9 cellular contexts compared by ENCODE assay signal in the genomic region with DNA sequence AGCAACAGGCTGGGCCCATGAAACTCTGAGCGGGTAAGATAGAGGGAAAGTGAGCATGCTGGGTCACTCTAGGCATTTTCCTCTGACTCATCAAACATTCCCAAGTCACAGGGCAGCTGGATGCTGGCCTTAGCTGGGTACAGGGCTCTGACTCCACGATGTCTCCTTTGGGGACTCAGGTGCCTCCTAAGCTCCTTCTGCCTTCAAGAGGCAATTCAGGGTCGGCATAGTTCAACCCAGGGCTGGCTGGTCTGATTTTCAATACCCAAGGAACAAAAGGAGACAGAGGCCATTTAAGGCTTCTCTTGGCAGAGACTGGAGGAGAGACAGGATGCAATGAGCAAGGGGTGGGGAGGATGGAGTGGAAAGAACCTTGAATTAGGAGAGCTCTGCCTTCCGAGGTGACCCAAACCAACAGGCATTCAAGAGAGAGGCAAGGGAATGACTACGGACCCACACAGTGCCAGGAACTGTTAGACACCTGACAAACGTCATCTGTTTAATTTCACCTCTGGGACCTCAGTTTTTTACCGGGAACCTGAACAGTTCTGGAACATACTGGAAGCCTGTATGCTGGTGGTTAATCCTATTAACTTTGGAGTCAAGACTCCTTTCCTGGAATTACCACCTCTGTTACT. TPM values are rescaled to one million over a fixed set of nuclear protein-coding genes. Genes with fewer than 3 reads are reported as not detected.
DNase-seq lines count a peak whose midpoint lies in the region; ATAC-seq, FAIRE-seq and TF ChIP-seq lines count a peak whose summit lies in the region.
"Had no signal": no experiment of that assay in that cellular context is flagged by ENCODE, and none has a peak within 500 bp of the region (broad histone marks: within the 10 kb centered on the region; RNA-seq: fewer than 3 reads in every experiment).

No MANE protein-coding gene starts in this region.

- TF ChIP-seq EP300 in GM12878 (IDR thresholded peaks at IDR 0.05; ENCODE audit: borderline replicate concordance in 1 of 2, control insufficient read depth in 1 of 2, low read depth in 2 of 2, low read length in 2 of 2) (no peak), tibial nerve (IDR thresholded peaks at IDR 0.05) (peak in 1 of 2 donors; percentile 62)

- no peak for TF ChIP-seq RAD21 in GM12878 (IDR thresholded peaks at IDR 0.05; ENCODE audit: insufficient read depth, low read depth, low read length)

- peak overlapping the region; percentile 51 for H3K4me2 ChIP-seq in GM12878 (ENCODE audit: control insufficient read depth, insufficient read depth)

- H4K20me1 ChIP-seq in GM12878 (ENCODE audit: control insufficient read depth, insufficient read depth): no peaks in the 10 kb centered on the region

- peak overlapping the region; percentile 71 for H3K9ac ChIP-seq in GM12878 (ENCODE audit: control insufficient read depth, insufficient read depth, low read length)

- H3K4me3 ChIP-seq in GM12878 (peak overlapping the region; percentile 73), tibial nerve (peak overlapping the region; percentile 59 to 99 (median 81))

- SMC1A ChIA-PET in GM12878 (lab: Charles Lee; ENCODE audit: uncharacterized antibody, unreplicated experiment): interaction anchor here (1.0 to 3.6 kb wide), 7 partner anchors 8 to 209 kb away, joined by 3 to 18 read pairs (median 5); a partner anchor contains a TSS

- FAIRE-seq in GM12878 (lab: Jason Lieb, UNC): no peak
- FAIRE-seq: A204.1 had no signal

- WGBS in GM12878 (ENCODE audit: insufficient coverage, insufficient replicate concordance, low lambda C conversion rate, missing lambda C conversion rate): 48% methylated on average over 7 of the region's 7 CpGs
- WGBS in tibial nerve, 2 donors: 24% methylated on average over 7 of the region's 7 CpGs

- TF ChIP-seq POLR2A in GM12878 (IDR thresholded peaks at IDR 0.05; ENCODE audit: low read depth, low read length) (no peak), tibial nerve (IDR thresholded peaks at IDR 0.05) (peak; percentile 32 to 37)

- H3K27me3 ChIP-seq in GM12878 (replicated peaks in 1 of 2; ENCODE audit: control insufficient read depth in 2 of 2, insufficient read depth in 2 of 2, low read length in 1 of 2) (no peaks in the 10 kb centered on the region), layer of hippocampus (ENCODE audit: control insufficient read depth, insufficient read depth, low read length) (no peaks in the 10 kb centered on the region), tibial nerve (no peaks in the 10 kb centered on the region)

- no peak for TF ChIP-seq CTCF in GM12878 (IDR thresholded peaks at IDR 0.05 in 2 of 3, conservative IDR thresholded peaks at IDR 0.05 in 1 of 3; ENCODE audit: control insufficient read depth in 2 of 3, extremely low read depth in 1 of 3, insufficient read depth in 1 of 3, low read depth in 3 of 3, low read length in 3 of 3)
- TF ChIP-seq CTCF in tibial nerve (IDR thresholded peaks at IDR 0.05): peak in 1 of 5 experiments; percentile 6

- H3K27ac ChIP-seq in GM12878 (ENCODE audit: control insufficient read depth, insufficient read depth) (peak overlapping the region; percentile 51), layer of hippocampus (ENCODE audit: low read depth, low read length) (peak overlapping the region; percentile 100), tibial nerve (peak overlapping the region; percentile 91 to 99 (median 98))

- H3K9me3 ChIP-seq in GM12878 (replicated peaks; ENCODE audit: control insufficient read depth, insufficient read depth, low read length) (no peaks in the 10 kb centered on the region), tibial nerve (no peaks in the 10 kb centered on the region)

- peaks cover 17% of the 10 kb centered on the region for H3K4me1 ChIP-seq in GM12878 (ENCODE audit: control insufficient read depth, insufficient read depth, low read length)
- H3K4me1 ChIP-seq in tibial nerve: peaks cover 0 to 67% (median 17%) of the 10 kb centered on the region in 4 donors

- intact Hi-C loops in GM12878 (cut with micrococcal nuclease; ENCODE audit: unreplicated experiment): loop anchor here (2.0 kb wide), 1 partner anchor 75 kb away; a partner anchor contains a TSS

- no peak overlapping the region for H2AFZ ChIP-seq in GM12878 (ENCODE audit: control insufficient read depth, low read depth, low read length)

- H3K36me3 ChIP-seq in GM12878 (ENCODE audit: control insufficient read depth in 2 of 2, insufficient read depth in 2 of 2, low read length in 1 of 2) (peaks cover 2 to 3% of the 10 kb centered on the region in 2 experiments; a peak in 2 of 4 replicates), tibial nerve (peaks cover 0 to 35% (median 22%) of the 10 kb centered on the region in 3 donors)

- POLR2A ChIA-PET in GM12878 (lab: Charles Lee): interaction anchor here (0.6 to 5.8 kb wide), 16 partner anchors 9 to 966 kb away, joined by 3 to 42 read pairs (median 6); a partner anchor contains a TSS

- CTCF ChIA-PET in GM12878 (lab: Yijun Ruan, JAX): interaction anchor here (1.4 to 9.4 kb wide), 8 partner anchors 8 to 143 kb away, joined by 3 to 117 read pairs (median 6); a partner anchor contains a TSS

- DNase-seq in DMS53 (lab: John Stamatoyannopoulos, UW) (peak; percentile 43), DMS53 treated with DMSO at 0.1 percent for 48 hours (lab: John Stamatoyannopoulos, UW; ENCODE audit: unreplicated experiment) (no peak), GM12878 (ENCODE audit: low read depth, low spot score) (no peak), tibial nerve (ENCODE audit: low spot score in 2 of 2) (peak in 1 of 2 donors; percentile 42), SKM-1 (lab: John Stamatoyannopoulos, UW; ENCODE audit: unreplicated experiment) (no peak), NCI-H2227 (lab: John Stamatoyannopoulos, UW; ENCODE audit: unreplicated experiment) (no peak)

- in situ Hi-C loops in GM12878 (cut with MboI): no loop called here

- RAD21 ChIA-PET in GM12878 (lab: Charles Lee; ENCODE audit: unreplicated experiment): interaction anchor here (0.6 to 3.2 kb wide), 4 partner anchors 9 to 569 kb away, joined by 3 to 32 read pairs (median 18); a partner anchor contains a TSS

- peaks cover 18% of the 10 kb centered on the region for H3K79me2 ChIP-seq in GM12878 (ENCODE audit: control insufficient read depth, insufficient read depth, low read length)

- ATAC-seq in GM12878 (no peak), GM21786 (IDR thresholded peaks at IDR 0.05; ENCODE audit: unreplicated experiment) (no peak)

- BruUV-seq in GM12878 (replicated peaks; lab: Mats Ljungman, UMichigan): TSS peak; percentile 90

RNA-seq across cellular contexts. Expression of a gene that starts 0.9 kb away (rescaled TPM):
- 24.5 and 27.7 TPM in 2 replicates for total RNA-seq in GM12878 (2013; cell fraction: nucleolus; rRNA removed)
- total RNA-seq in GM12878 (2014; rRNA removed): 26.0 and 28.4 TPM in 2 replicates
- 11.8 and 12.1 TPM in 2 replicates for total RNA-seq in GM12878 (2014; rRNA removed; fragmentation: Illumina TruSeq; extraction: Trizol)
- 53.9 and 56.4 TPM in 2 replicates for total RNA-seq in GM12878 (2021)
- 45.2 TPM for polyA plus RNA-seq in GM12878 (2011; ENCODE audit: low read depth)
- 12.7 and 18.6 TPM in 2 replicates for polyA plus RNA-seq in GM12878 (2011; rRNA removed)
- 18.8 and 21.9 TPM in 2 replicates for polyA plus RNA-seq in GM12878 (2011; cell fraction: cytosol; rRNA removed)
- 60.2 and 65.4 TPM in 2 replicates for polyA plus RNA-seq in GM12878 (2011; cell fraction: nucleus; rRNA removed)
- polyA plus RNA-seq in GM12878 (2012): 80.3 and 82.1 TPM in 2 replicates
- polyA plus RNA-seq in GM12878 (2014; fragmentation: Illumina TruSeq; extraction: Trizol): 40.8 and 53.4 TPM in 2 replicates
- polyA plus RNA-seq in GM12878 (2014; fragmentation: Nextera tagmentation; extraction: Ambion mirVana): 1 to 10 TPM; 1.5 to 3.0 TPM
- polyA plus RNA-seq in GM12878 (2014; rRNA removed): 26.6 and 30.9 TPM in 2 replicates
- polyA plus RNA-seq in GM12878 (2016; fragmentation: Nextera tagmentation; extraction: Ambion mirVana): 10 to 100 TPM; 49.8 to 57.3 TPM
- 20.7 and 21.9 TPM in 2 replicates for polyA minus RNA-seq in GM12878 (2011; rRNA and poly(A)+ RNA removed)
- 11.9 and 13.1 TPM in 2 replicates for polyA minus RNA-seq in GM12878 (2011; cell fraction: cytosol; rRNA and poly(A)+ RNA removed)
- polyA minus RNA-seq in GM12878 (2011; cell fraction: nucleus; rRNA and poly(A)+ RNA removed): 21.2 and 23.5 TPM in 2 replicates
- total RNA-seq in tibial nerve: 10 to 100 TPM; 63.5 to 79.7 (median 71.0) TPM

RNA-seq across cellular contexts. Expression of a gene that starts 10.0 kb away (rescaled TPM):
- 128 and 142 TPM in 2 replicates for total RNA-seq in GM12878 (2013; cell fraction: nucleolus; rRNA removed)
- total RNA-seq in GM12878 (2014; rRNA removed) (37.9 and 45.2 TPM in 2 replicates), GM12878 (2014; rRNA removed; fragmentation: Illumina TruSeq; extraction: Trizol) (10.0 and 10.3 TPM in 2 replicates), GM12878 (2021) (58.6 and 63.9 TPM in 2 replicates), tibial nerve (10 to 100 TPM; 10.5 to 53.1 (median 22.6) TPM)
- polyA plus RNA-seq in GM12878 (2011; ENCODE audit: low read depth): 46.6 TPM
- polyA plus RNA-seq in GM12878 (2011; rRNA removed) (9.2 and 15.5 TPM in 2 replicates), GM12878 (2014; fragmentation: Illumina TruSeq; extraction: Trizol) (4.0 and 14.4 TPM in 2 replicates), GM12878 (2014; fragmentation: Nextera tagmentation; extraction: Ambion mirVana) (1 to 10 TPM in 1 of 2 experiments, under 1 TPM in 1; 0.32 to 1.6 TPM), GM12878 (2014; rRNA removed) (37.1 and 46.0 TPM in 2 replicates), GM12878 (2016; fragmentation: Nextera tagmentation; extraction: Ambion mirVana) (10 to 100 TPM; 34.9 to 37.4 TPM)
- polyA plus RNA-seq in GM12878 (2011; cell fraction: cytosol; rRNA removed): 11.1 and 15.5 TPM in 2 replicates
- polyA plus RNA-seq in GM12878 (2011; cell fraction: nucleus; rRNA removed): 157 and 179 TPM in 2 replicates
- polyA plus RNA-seq in GM12878 (2012): 42.6 and 46.6 TPM in 2 replicates
- 12.5 and 23.1 TPM in 2 replicates for polyA minus RNA-seq in GM12878 (2011; rRNA and poly(A)+ RNA removed)
- polyA minus RNA-seq in GM12878 (2011; cell fraction: cytosol; rRNA and poly(A)+ RNA removed): 9.7 and 12.6 TPM in 2 replicates
- 47.1 and 66.4 TPM in 2 replicates for polyA minus RNA-seq in GM12878 (2011; cell fraction: nucleus; rRNA and poly(A)+ RNA removed)

RNA-seq across cellular contexts. Expression of a gene that starts 24.2 kb away (rescaled TPM):
- total RNA-seq in GM12878 (2013; cell fraction: nucleolus; rRNA removed): 4.6 and 7.4 TPM in 2 replicates
- total RNA-seq in GM12878 (2014; rRNA removed) (9.6 and 9.8 TPM in 2 replicates), GM12878 (2014; rRNA removed; fragmentation: Illumina TruSeq; extraction: Trizol) (3.7 and 4.3 TPM in 2 replicates), GM12878 (2021) (8.6 and 9.8 TPM in 2 replicates), tibial nerve (10 to 100 TPM; 47.4 to 79.0 (median 57.0) TPM)
- 0.16 TPM for polyA plus RNA-seq in GM12878 (2011; ENCODE audit: low read depth)
- polyA plus RNA-seq in GM12878 (2011; rRNA removed) (0.12 and 0.35 TPM in 2 replicates), GM12878 (2014; fragmentation: Illumina TruSeq; extraction: Trizol) (0.84 and 4.6 TPM in 2 replicates), GM12878 (2014; fragmentation: Nextera tagmentation; extraction: Ambion mirVana) (1 to 10 TPM in 1 of 2 experiments, under 1 TPM in 1; 0.79 to 1.8 TPM), GM12878 (2014; rRNA removed) (8.4 and 11.3 TPM in 2 replicates), GM12878 (2016; fragmentation: Nextera tagmentation; extraction: Ambion mirVana) (1 to 10 TPM; 6.1 to 9.7 TPM)
- 0.64 and 0.93 TPM in 2 replicates for polyA plus RNA-seq in GM12878 (2011; cell fraction: cytosol; rRNA removed)
- 0.48 and 1.5 TPM in 2 replicates for polyA plus RNA-seq in GM12878 (2011; cell fraction: nucleus; rRNA removed)
- 0.67 and 0.97 TPM in 2 replicates for polyA plus RNA-seq in GM12878 (2012)
- polyA minus RNA-seq in GM12878 (2011; rRNA and poly(A)+ RNA removed): not detected in 2 replicates
- 0.73 TPM in 1 of 2 replicates, not detected in the other for polyA minus RNA-seq in GM12878 (2011; cell fraction: cytosol; rRNA and poly(A)+ RNA removed)
- polyA minus RNA-seq in GM12878 (2011; cell fraction: nucleus; rRNA and poly(A)+ RNA removed): 0.96 and 0.97 TPM in 2 replicates

RNA-seq across cellular contexts. Expression of a gene that starts 42.5 kb away (rescaled TPM):
- total RNA-seq in GM12878 (2013; cell fraction: nucleolus; rRNA removed): 10.6 and 14.1 TPM in 2 replicates
- total RNA-seq in GM12878 (2014; rRNA removed): 21.0 and 26.0 TPM in 2 replicates
- total RNA-seq in GM12878 (2014; rRNA removed; fragmentation: Illumina TruSeq; extraction: Trizol): 10.1 and 11.6 TPM in 2 replicates
- total RNA-seq in GM12878 (2021): 21.8 and 23.0 TPM in 2 replicates
- polyA plus RNA-seq in GM12878 (2011; ENCODE audit: low read depth): 3.9 TPM
- polyA plus RNA-seq in GM12878 (2011; rRNA removed): 3.9 and 6.0 TPM in 2 replicates
- 7.4 and 8.5 TPM in 2 replicates for polyA plus RNA-seq in GM12878 (2011; cell fraction: cytosol; rRNA removed)
- 6.4 and 8.0 TPM in 2 replicates for polyA plus RNA-seq in GM12878 (2011; cell fraction: nucleus; rRNA removed)
- polyA plus RNA-seq in GM12878 (2012): 7.9 and 8.1 TPM in 2 replicates
- 7.2 and 10.0 TPM in 2 replicates for polyA plus RNA-seq in GM12878 (2014; fragmentation: Illumina TruSeq; extraction: Trizol)
- 1 to 10 TPM; 1.4 to 3.8 TPM for polyA plus RNA-seq in GM12878 (2014; fragmentation: Nextera tagmentation; extraction: Ambion mirVana)
- 18.8 and 19.5 TPM in 2 replicates for polyA plus RNA-seq in GM12878 (2014; rRNA removed)
- 10 to 100 TPM in 1 of 2 experiments, 1 to 10 TPM in 1; 3.2 to 16.2 TPM for polyA plus RNA-seq in GM12878 (2016; fragmentation: Nextera tagmentation; extraction: Ambion mirVana)
- 2.4 and 6.8 TPM in 2 replicates for polyA minus RNA-seq in GM12878 (2011; rRNA and poly(A)+ RNA removed)
- 2.0 and 2.1 TPM in 2 replicates for polyA minus RNA-seq in GM12878 (2011; cell fraction: cytosol; rRNA and poly(A)+ RNA removed)
- polyA minus RNA-seq in GM12878 (2011; cell fraction: nucleus; rRNA and poly(A)+ RNA removed): 2.2 and 4.6 TPM in 2 replicates
- 10 to 100 TPM; 40.2 to 68.1 (median 41.5) TPM for total RNA-seq in tibial nerve

RNA-seq across cellular contexts. Expression of a gene that starts 50.5 kb away (rescaled TPM):
- total RNA-seq in GM12878 (2013; cell fraction: nucleolus; rRNA removed): 53.2 and 65.9 TPM in 2 replicates
- total RNA-seq in GM12878 (2014; rRNA removed) (39.3 and 43.8 TPM in 2 replicates), GM12878 (2014; rRNA removed; fragmentation: Illumina TruSeq; extraction: Trizol) (49.3 and 52.1 TPM in 2 replicates), GM12878 (2021) (145 and 161 TPM in 2 replicates), tibial nerve (100 to 1,000 TPM in 1 of 4 donors, 10 to 100 TPM in 3; 56.8 to 118 (median 76.2) TPM)
- polyA plus RNA-seq in GM12878 (2011; ENCODE audit: low read depth): 17.8 TPM
- polyA plus RNA-seq in GM12878 (2011; rRNA removed) (21.8 and 54.1 TPM in 2 replicates), GM12878 (2014; fragmentation: Illumina TruSeq; extraction: Trizol) (13.1 and 44.1 TPM in 2 replicates), GM12878 (2014; fragmentation: Nextera tagmentation; extraction: Ambion mirVana) (10 to 100 TPM in 1 of 2 experiments, 1 to 10 TPM in 1; 6.6 to 20.1 TPM), GM12878 (2014; rRNA removed) (76.9 and 84.1 TPM in 2 replicates), GM12878 (2016; fragmentation: Nextera tagmentation; extraction: Ambion mirVana) (100 to 1,000 TPM; 204 to 205 TPM)
- 63.0 and 88.7 TPM in 2 replicates for polyA plus RNA-seq in GM12878 (2011; cell fraction: cytosol; rRNA removed)
- 286 and 298 TPM in 2 replicates for polyA plus RNA-seq in GM12878 (2011; cell fraction: nucleus; rRNA removed)
- 44.0 and 47.0 TPM in 2 replicates for polyA plus RNA-seq in GM12878 (2012)
- polyA minus RNA-seq in GM12878 (2011; rRNA and poly(A)+ RNA removed): 25.1 and 39.7 TPM in 2 replicates
- 21.5 and 33.3 TPM in 2 replicates for polyA minus RNA-seq in GM12878 (2011; cell fraction: cytosol; rRNA and poly(A)+ RNA removed)
- polyA minus RNA-seq in GM12878 (2011; cell fraction: nucleus; rRNA and poly(A)+ RNA removed): 36.5 and 65.6 TPM in 2 replicates

Comparison
In these comparisons a context has a peak if more than half of its experiments do, and no peak if none do; other contexts are left out.
1. RNA of a gene that starts 24.2 kb away (total RNA-seq): 47.4 to 79.0 TPM in tibial nerve; 3.7 to 9.8 TPM in GM12878; every median in the first group is over 4 times any median in the second.
2. Peak in every context shown above with its lines, with median percentiles within 50 percentile points of each other: H3K27ac ChIP-seq.